ENCODE assay signal across 1 cellular context in genomic region chr15:99248000-99248727, GRCh38.
TF ChIP-seq lines count a peak whose summit lies in the region.

No MANE protein-coding gene starts in this region.

TF ChIP-seq in GM12878, 131 proteins besides CTCF, POLR2A, EP300 and RAD21 (continued from another document):
- peak; percentile 78; the same call in 1 of the 2 replicates for TF ChIP-seq SPI1 (IDR thresholded peaks at IDR 0.05; ENCODE audit: borderline replicate concordance, insufficient read depth, low read depth, low read length)
- no peak for TF ChIP-seq RCOR1 (conservative IDR thresholded peaks at IDR 0.05; ENCODE audit: low read depth, low read length)
- no peak for TF ChIP-seq SP1 (IDR thresholded peaks at IDR 0.05; ENCODE audit: low read depth, low read length)
